Comparison of ENCODE assay signal across 21 cellular contexts in the genomic region with DNA sequence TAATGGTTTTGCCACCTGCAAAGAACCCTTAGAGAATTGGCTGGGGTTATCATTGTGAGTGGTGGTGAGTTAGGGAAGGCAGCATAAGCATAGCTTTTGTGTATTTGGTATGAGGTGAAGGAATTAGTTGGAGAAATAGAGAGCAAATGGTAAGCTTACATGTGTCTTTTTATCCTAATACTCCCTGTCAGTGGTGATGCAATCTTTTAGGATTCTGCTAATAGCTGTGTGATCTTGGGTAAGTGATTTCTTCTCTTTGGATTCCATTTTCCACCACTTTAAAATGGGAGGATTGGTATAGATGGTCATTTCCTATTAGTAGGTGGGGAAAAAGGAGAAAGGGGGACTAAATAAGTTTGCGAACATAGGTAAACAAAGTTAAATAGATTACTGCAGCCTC.
"Had no signal": no experiment of that assay in that cellular context is flagged by ENCODE, and none has a peak within 500 bp of the region (broad histone marks: within the 10 kb centered on the region; RNA-seq: fewer than 3 reads in every experiment).

No MANE protein-coding gene starts in this region.

- DNase-seq: activated CD4-positive, alpha-beta T cell treated with anti-CD3 and anti-CD28 coated beads, Interleukin-2, amount 50 U/mL, for 48 hours; activated gamma-delta T cell; activated naive CD8-positive, alpha-beta T cell treated with anti-CD3 and anti-CD28 coated beads, Interleukin-2, amount 10 ng/mL, durations not matched to agents 7 days and 5 days; aorta; brain microvascular endothelial cell; central memory CD4-positive, alpha-beta T cell; left cardiac atrium; mesendoderm; naive thymus-derived CD4-positive, alpha-beta T cell; ovary; psoas muscle; right cardiac atrium; small intestine; stimulated activated CD4-positive, alpha-beta T cell treated with anti-CD3 and anti-CD28 coated beads, Interleukin-15, amount 100 ng/mL, for 24 hours; stimulated activated CD4-positive, alpha-beta T cell treated with anti-CD3 and anti-CD28 coated beads, Interleukin-4, amount 100 ng/mL, for 1 hour; testis had no signal

- H3K9me3 Mint-ChIP-seq: activated naive CD8-positive, alpha-beta T cell treated with anti-CD3 and anti-CD28 coated beads, Interleukin-2, amount 10 ng/mL, durations not matched to agents 7 days and 5 days; T-helper 2 cell treated with Interferon-gamma antibody and Interleukin-4, amounts not matched to agents 5 μg/mL and 100 μg/mL, for 36 hours; type B pancreatic cell had no signal

- H3K4me3 Mint-ChIP-seq: activated naive CD8-positive, alpha-beta T cell treated with anti-CD3 and anti-CD28 coated beads, Interleukin-2, amount 10 ng/mL, durations not matched to agents 7 days and 5 days; T-helper 2 cell treated with Interferon-gamma antibody and Interleukin-4, amounts not matched to agents 5 μg/mL and 100 μg/mL, for 36 hours; type B pancreatic cell had no signal

- H3K4me3 ChIP-seq: coronary artery, hepatocyte, ovary, psoas muscle, testis had no signal

- H3K27ac ChIP-seq: brain microvascular endothelial cell, coronary artery, hepatocyte, ovary, psoas muscle, testis had no signal

- H3K27ac Mint-ChIP-seq: activated naive CD8-positive, alpha-beta T cell treated with anti-CD3 and anti-CD28 coated beads, Interleukin-2, amount 10 ng/mL, durations not matched to agents 7 days and 5 days; T-helper 2 cell treated with Interferon-gamma antibody and Interleukin-4, amounts not matched to agents 5 μg/mL and 100 μg/mL, for 36 hours; type B pancreatic cell had no signal

- ATAC-seq: esophagus mucosa; left cardiac atrium; naive thymus-derived CD4-positive, alpha-beta T cell; right cardiac atrium had no signal

- H3K27me3 Mint-ChIP-seq: activated naive CD8-positive, alpha-beta T cell treated with anti-CD3 and anti-CD28 coated beads, Interleukin-2, amount 10 ng/mL, durations not matched to agents 7 days and 5 days; naive thymus-derived CD4-positive, alpha-beta T cell; type B pancreatic cell had no signal

- H3K9me3 ChIP-seq: ovary, psoas muscle, testis had no signal

- H3K27me3 ChIP-seq: brain microvascular endothelial cell, hepatocyte, ovary, testis had no signal

- H3K36me3 ChIP-seq: brain microvascular endothelial cell, ovary had no signal
